In genomic region chr11:64809781-64810241, GRCh38 we compare ENCODE assay signal across 8 cellular contexts. TPM values are rescaled to one million over a fixed set of nuclear protein-coding genes. Genes with fewer than 3 reads are reported as not detected.
A peak's percentile ranks its signal among the peaks of the same experiment; 100 is the strongest.
DNase-seq lines count a peak whose midpoint lies in the region; ATAC-seq, FAIRE-seq and TF ChIP-seq lines count a peak whose summit lies in the region.

No MANE protein-coding gene starts in this region.

- peaks cover 0 to 3% (median 2%) of the 10 kb centered on the region in 3 donors for H3K36me3 ChIP-seq in pancreas

- peaks cover 15% of the 10 kb centered on the region for H3K4me1 Mint-ChIP-seq in activated T-cell treated with anti-CD3 and anti-CD28 coated beads, Interleukin-2, amount 50 U/mL, for 4 hours (ENCODE audit: low read depth)

- H3K27me3 ChIP-seq in HL-60 (ENCODE audit: insufficient read depth, poor library complexity, severe bottlenecking) (no peaks in the 10 kb centered on the region), pancreas (no peaks in the 10 kb centered on the region)

- peak overlapping the region; percentile 96 for H3K4me3 Mint-ChIP-seq in activated T-cell treated with anti-CD3 and anti-CD28 coated beads, Interleukin-2, amount 50 U/mL, for 4 hours

- peak overlapping the region; percentile 99 for H3K4me3 ChIP-seq in HL-60 (replicated peaks; ENCODE audit: insufficient read depth, low read length)
- H3K4me3 ChIP-seq in pancreas = peak overlapping the region; percentile 57 to 73 (median 68)

- intact Hi-C loops in pancreas (cut with DNase I) = no loop called here

- DNase-seq in COLO668 (lab: John Stamatoyannopoulos, UW; ENCODE audit: unreplicated experiment) (peak; percentile 53), HL-60 (ENCODE audit: low read depth in 1 of 2, low spot score in 1 of 2) (no peak), germinal center (ENCODE audit: low spot score) (peak; percentile 36), pancreas (peak; percentile 54 to 87 (median 72)), dedifferentiated amniotic fluid mesenchymal stem cell (ENCODE audit: extremely low spot score) (no peak), RCC 7860 (ENCODE audit: low spot score) (no peak)
- DNase-seq in activated T-cell treated with anti-CD3 and anti-CD28 coated beads, Interleukin-2, amount 50 U/mL, for 4 hours = no peak

- TF ChIP-seq CTCF in HL-60 (IDR thresholded peaks at IDR 0.05; ENCODE audit: insufficient read depth, low read length) = no peak
- TF ChIP-seq CTCF in pancreas (IDR thresholded peaks at IDR 0.05) = no peak

- 1 to 2% methylated on average over 32 to 44 of the region's 44 CpGs for WGBS in pancreas, 2 donors

- peaks cover under 1 to 20% (median 14%) of the 10 kb centered on the region in 3 donors for H3K4me1 ChIP-seq in pancreas

- no peaks in the 10 kb centered on the region for H3K9me3 Mint-ChIP-seq in activated T-cell treated with anti-CD3 and anti-CD28 coated beads, Interleukin-2, amount 50 U/mL, for 4 hours

- H3K27me3 Mint-ChIP-seq in activated T-cell treated with anti-CD3 and anti-CD28 coated beads, Interleukin-2, amount 50 U/mL, for 4 hours (ENCODE audit: low read depth) = no peaks in the 10 kb centered on the region

- no peak for FAIRE-seq in pancreas (lab: Jason Lieb, UNC)
- FAIRE-seq in RCC 7860 (lab: Jason Lieb, UNC) = no peak

- peak overlapping the region; percentile 45 for H3K27ac ChIP-seq in HL-60 (replicated peaks)
- peak overlapping the region; percentile 15 to 68 (median 62) for H3K27ac ChIP-seq in pancreas

- no peaks in the 10 kb centered on the region for H3K9me3 ChIP-seq in pancreas

- ATAC-seq in activated T-cell treated with anti-CD3 and anti-CD28 coated beads, Interleukin-2, amount 50 U/mL, for 4 hours = peak; percentile 29
- ATAC-seq in pancreas (peak; percentile 60 to 71 (median 69)), GM18511 (IDR thresholded peaks at IDR 0.05; ENCODE audit: unreplicated experiment) (no peak)

- peaks cover 14% of the 10 kb centered on the region for H3K36me3 Mint-ChIP-seq in activated T-cell treated with anti-CD3 and anti-CD28 coated beads, Interleukin-2, amount 50 U/mL, for 4 hours (ENCODE audit: insufficient read depth)

RNA-seq across cellular contexts. Expression of gene MEN1, which starts 0.5 kb away (rescaled TPM):
- 10 to 100 TPM; 50.7 to 61.2 (median 53.6) TPM for total RNA-seq in activated T-cell treated with anti-CD3 and anti-CD28 coated beads, Interleukin-2, amount 50 U/mL, for 4 hours
- total RNA-seq in pancreas = 10 to 100 TPM in 5 of 6 donors, 1 to 10 TPM in 1; 8.7 to 21.2 (median 12.6) TPM
- polyA plus RNA-seq in pancreas = 10 to 100 TPM; 22.8 to 25.3 TPM

RNA-seq across cellular contexts. Expression of gene MAP4K2, which starts 6.8 kb away (rescaled TPM):
- 10 to 100 TPM; 42.2 to 51.5 (median 43.7) TPM for total RNA-seq in activated T-cell treated with anti-CD3 and anti-CD28 coated beads, Interleukin-2, amount 50 U/mL, for 4 hours
- total RNA-seq in pancreas = 1 to 10 TPM; 6.1 to 8.6 (median 7.0) TPM
- polyA plus RNA-seq in pancreas = 10 to 100 TPM; 19.5 to 24.0 TPM

RNA-seq across cellular contexts. Expression of gene SF1, which starts 31.5 kb away (rescaled TPM):
- total RNA-seq in activated T-cell treated with anti-CD3 and anti-CD28 coated beads, Interleukin-2, amount 50 U/mL, for 4 hours = 100 to 1,000 TPM; 549 to 586 (median 553) TPM
- 100 to 1,000 TPM in 5 of 6 donors, 10 to 100 TPM in 1; 99.8 to 153 (median 124) TPM for total RNA-seq in pancreas
- polyA plus RNA-seq in pancreas = 100 to 1,000 TPM; 140 to 181 TPM

RNA-seq across cellular contexts. Expression of gene CDC42BPG, which starts 34.6 kb away (rescaled TPM):
- total RNA-seq in activated T-cell treated with anti-CD3 and anti-CD28 coated beads, Interleukin-2, amount 50 U/mL, for 4 hours = under 1 TPM; 0.13 to 0.33 (median 0.18) TPM
- 10 to 100 TPM in 5 of 6 donors, 1 to 10 TPM in 1; 9.7 to 16.8 (median 12.7) TPM for total RNA-seq in pancreas
- 10 to 100 TPM; 11.6 to 23.8 TPM for polyA plus RNA-seq in pancreas

RNA-seq across cellular contexts. Expression of gene PYGM, which starts 50.0 kb away (rescaled TPM):
- 1 to 10 TPM; 1.7 to 2.7 (median 2.1) TPM for total RNA-seq in activated T-cell treated with anti-CD3 and anti-CD28 coated beads, Interleukin-2, amount 50 U/mL, for 4 hours
- total RNA-seq in pancreas = under 1 TPM; 0.19 to 0.55 (median 0.42) TPM
- polyA plus RNA-seq in pancreas = 1 to 10 TPM; 1.2 to 1.3 TPM

Comparison
In these comparisons a context has a peak if more than half of its experiments do, and no peak if none do; other contexts are left out.
1. DNase-seq: peak in COLO668 (single experiment), germinal center (single experiment) and pancreas (6 of 6); none in HL-60 (0 of 2), activated T-cell treated with anti-CD3 and anti-CD28 coated beads, Interleukin-2, amount 50 U/mL, for 4 hours (single experiment), dedifferentiated amniotic fluid mesenchymal stem cell (single experiment) and RCC 7860 (single experiment).
2. RNA of gene MAP4K2, which starts 6.8 kb away (total RNA-seq): 42.2 to 51.5 TPM in activated T-cell treated with anti-CD3 and anti-CD28 coated beads, Interleukin-2, amount 50 U/mL, for 4 hours; 6.1 to 8.6 TPM in pancreas; every median in the first group is over 4 times any median in the second.